Comparison of ENCODE assay signal across 8 cellular contexts in genomic region chr7:149772821-149773425, GRCh38. TPM values are rescaled to one million over a fixed set of nuclear protein-coding genes. Genes with fewer than 3 reads are reported as not detected.
DNase-seq lines count a peak whose midpoint lies in the region; ATAC-seq, FAIRE-seq and TF ChIP-seq lines count a peak whose summit lies in the region.

No MANE protein-coding gene starts in this region.

- no peak overlapping the region for H3K9ac ChIP-seq in astrocyte (ENCODE audit: low read length)

- peaks cover 8% of the 10 kb centered on the region for H3K36me3 Mint-ChIP-seq in CD4-positive, alpha-beta T cell (ENCODE audit: low read depth)
- H3K36me3 Mint-ChIP-seq in astrocyte (ENCODE audit: low read depth, unreplicated experiment): peaks cover 10% of the 10 kb centered on the region

- H3K27ac Mint-ChIP-seq in CD4-positive, alpha-beta T cell: no peak overlapping the region
- H3K27ac Mint-ChIP-seq in astrocyte (ENCODE audit: unreplicated experiment): no peak overlapping the region

- POLR2A ChIA-PET in CD4-positive, alpha-beta T cell (lab: Charles Lee): interaction anchor here (0.7 to 0.8 kb wide), 3 partner anchors 11 to 1712 kb away, joined by 3 to 5 read pairs (median 4); no protein-coding TSS in a partner anchor

- H3K9me3 Mint-ChIP-seq in CD4-positive, alpha-beta T cell: no peaks in the 10 kb centered on the region
- peaks cover 3% of the 10 kb centered on the region for H3K9me3 Mint-ChIP-seq in astrocyte (ENCODE audit: unreplicated experiment)

- no peak for TF ChIP-seq CTCF in CD4-positive, alpha-beta T cell (IDR thresholded peaks at IDR 0.05)
- TF ChIP-seq CTCF in astrocyte (IDR thresholded peaks at IDR 0.05; ENCODE audit: insufficient read depth, low read depth, low read length): no peak

- H3K4me3 ChIP-seq in astrocyte (ENCODE audit: insufficient read depth, low read depth, low read length): peak overlapping the region; percentile 28
- H3K4me3 ChIP-seq in MG63: no peak overlapping the region

- peak in 7 of 10 experiments; percentile 18 to 49 (median 24) for DNase-seq in CD4-positive, alpha-beta T cell
- DNase-seq in NCI-H69 (lab: John Stamatoyannopoulos, UW) (peak; percentile 80), astrocyte (ENCODE audit: low read depth) (no peak), left colon (peak in 1 of 2 donors; percentile 46), MG63 (no peak)
- DNase-seq in stimulated activated naive CD4-positive, alpha-beta T cell treated with Interleukin-2 at 50 U/mL for 16 hours (lab: John Stamatoyannopoulos, UW): peak; percentile 33

- no peaks in the 10 kb centered on the region for H3K79me2 ChIP-seq in astrocyte (ENCODE audit: insufficient read depth, low read length)

- H3K27me3 ChIP-seq in CD4-positive, alpha-beta T cell (ENCODE audit: control insufficient read depth, insufficient read depth, low read length): no peaks in the 10 kb centered on the region
- H3K27me3 ChIP-seq in astrocyte (ENCODE audit: insufficient read depth, low read length): peaks cover 20% of the 10 kb centered on the region
- H3K27me3 ChIP-seq in MG63: no peaks in the 10 kb centered on the region

- no peaks in the 10 kb centered on the region for H3K27me3 Mint-ChIP-seq in CD4-positive, alpha-beta T cell
- peaks cover 24% of the 10 kb centered on the region for H3K27me3 Mint-ChIP-seq in astrocyte (ENCODE audit: low read depth, unreplicated experiment)

- H2AFZ ChIP-seq in astrocyte (ENCODE audit: low read depth, low read length): no peak overlapping the region

- no peak overlapping the region for H3K27ac ChIP-seq in CD4-positive, alpha-beta T cell (ENCODE audit: low read depth, low read length)
- no peak overlapping the region for H3K27ac ChIP-seq in astrocyte (ENCODE audit: low read depth, low read length)

- intact Hi-C loops in CD4-positive, alpha-beta T cell (cut with DNase I, micrococcal nuclease): loop anchor here (2.0 to 5.0 kb wide), 6 partner anchors 56 to 1284 kb away; partner anchors contain the start of genes ATP6V0E2 (in 1 of the 2), CDK5 (in 1 of the 2), SLC4A2 (in 1 of the 2) and ZNF746 (in 1 of the 2)
- intact Hi-C loops in left colon (cut with DNase I, micrococcal nuclease): no loop called here

- H3K36me3 ChIP-seq in astrocyte (ENCODE audit: insufficient read depth, low read length) (no peaks in the 10 kb centered on the region), MG63 (no peaks in the 10 kb centered on the region)

- no peaks in the 10 kb centered on the region for H3K4me1 ChIP-seq in astrocyte (ENCODE audit: insufficient read depth, low read length)

- ATAC-seq in CD4-positive, alpha-beta T cell (ENCODE audit: poor library complexity): peak; percentile 21
- ATAC-seq in left colon (peak; percentile 38), HG03432 (IDR thresholded peaks at IDR 0.05; ENCODE audit: unreplicated experiment) (no peak), HG02938 (IDR thresholded peaks at IDR 0.05; ENCODE audit: unreplicated experiment) (no peak)

- no peak for FAIRE-seq in astrocyte (lab: Jason Lieb, UNC)

- H3K4me1 Mint-ChIP-seq in CD4-positive, alpha-beta T cell (ENCODE audit: low read depth): peaks cover 20% of the 10 kb centered on the region
- H3K4me1 Mint-ChIP-seq in astrocyte (ENCODE audit: low read depth, unreplicated experiment): no peaks in the 10 kb centered on the region

- H3K9me3 ChIP-seq in CD4-positive, alpha-beta T cell (ENCODE audit: control insufficient read depth, low read length): no peaks in the 10 kb centered on the region
- no peaks in the 10 kb centered on the region for H3K9me3 ChIP-seq in astrocyte (ENCODE audit: insufficient read depth, low read depth, low read length)
- no peaks in the 10 kb centered on the region for H3K9me3 ChIP-seq in MG63

- peak overlapping the region; percentile 73 for H3K4me2 ChIP-seq in astrocyte (ENCODE audit: low read length)

- CTCF ChIA-PET in CD4-positive, alpha-beta T cell (lab: Charles Lee): no interaction called here

- peak overlapping the region; percentile 85 for H3K4me3 Mint-ChIP-seq in CD4-positive, alpha-beta T cell
- peak overlapping the region; percentile 78 for H3K4me3 Mint-ChIP-seq in astrocyte (ENCODE audit: unreplicated experiment)

- H4K20me1 ChIP-seq in astrocyte (ENCODE audit: insufficient read depth, low read length): peaks cover 7% of the 10 kb centered on the region

RNA-seq across cellular contexts. Expression of gene ZNF467, which starts 0.5 kb away (rescaled TPM):
- 1 to 10 TPM; 4.1 to 4.3 TPM for total RNA-seq in CD4-positive, alpha-beta T cell
- total RNA-seq in astrocyte (16.5 and 16.6 TPM in 2 replicates), left colon (1 to 10 TPM; 1.5 to 6.0 TPM)
- not detected in 2 replicates for total RNA-seq in MG63 (2014; rRNA removed; shearing (Covaris generic); ENCODE audit: low replicate concordance)

Comparison
In these comparisons a context has a peak if more than half of its experiments do, and no peak if none do; other contexts are left out.
1. ATAC-seq: peak in CD4-positive, alpha-beta T cell (single experiment) and left colon (single experiment); none in HG03432 (single experiment) and HG02938 (single experiment).
2. DNase-seq: peak in CD4-positive, alpha-beta T cell (7 of 10), NCI-H69 (single experiment) and stimulated activated naive CD4-positive, alpha-beta T cell treated with Interleukin-2 at 50 U/mL for 16 hours (single experiment); none in astrocyte (single experiment) and MG63 (single experiment).
3. intact Hi-C loops: an anchor here in CD4-positive, alpha-beta T cell (2.0 to 5.0 kb wide); none called in left colon.